25 cellular contexts compared by ENCODE assay signal in the genomic region with DNA sequence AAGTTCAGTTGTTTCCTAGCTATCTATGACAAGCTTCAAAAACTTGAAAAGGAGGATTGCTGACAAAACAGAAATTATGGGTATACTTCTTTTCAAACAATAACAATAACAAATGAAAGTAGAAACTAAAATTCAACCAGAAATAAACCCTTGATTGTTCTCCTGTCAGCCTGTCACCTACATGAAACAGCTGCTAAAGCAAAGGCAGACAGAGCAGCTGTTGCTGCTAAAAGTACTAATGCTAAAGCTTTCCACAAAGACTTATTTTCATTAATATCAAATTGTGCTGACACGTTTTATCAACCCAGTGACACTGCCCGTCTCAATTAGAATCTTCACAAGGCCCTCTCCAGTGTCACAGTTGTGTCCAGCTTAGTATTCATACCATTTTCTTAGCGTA.
DNase-seq lines count a peak whose midpoint lies in the region; ATAC-seq lines count a peak whose summit lies in the region.
"Had no signal": no experiment of that assay in that cellular context is flagged by ENCODE, and none has a peak within 500 bp of the region (broad histone marks: within the 10 kb centered on the region; RNA-seq: fewer than 3 reads in every experiment).

No MANE protein-coding gene starts in this region.

- H3K18ac ChIP-seq in trophoblast cell (ENCODE audit: low read length), result no peak overlapping the region

- ATAC-seq in GM18870 (IDR thresholded peaks at IDR 0.05; ENCODE audit: unreplicated experiment) (peak; percentile 33), HG02759 (IDR thresholded peaks at IDR 0.05; ENCODE audit: unreplicated experiment) (peak; percentile 52), HG03565 (IDR thresholded peaks at IDR 0.05; ENCODE audit: unreplicated experiment) (no peak)
- ATAC-seq: activated naive CD8-positive, alpha-beta T cell treated with anti-CD3 and anti-CD28 coated beads, Interleukin-2, amount 50 U/mL, for 24 hours; left lung; stimulated activated naive CD8-positive, alpha-beta T cell treated with anti-CD3 and anti-CD28 coated beads, Interleukin-15, Interleukin-2, amounts not matched to agents 100 U/mL and 50 U/mL, for 24 hours had no signal

- no peaks in the 10 kb centered on the region for H3K27me3 ChIP-seq in SJCRH30
- no peaks in the 10 kb centered on the region for H3K27me3 ChIP-seq in trophoblast cell (ENCODE audit: insufficient read depth, low read length)
- H3K27me3 ChIP-seq: left lung, uterus had no signal

- no peaks in the 10 kb centered on the region for H3K36me3 ChIP-seq in SJCRH30
- no peaks in the 10 kb centered on the region for H3K36me3 ChIP-seq in trophoblast cell (ENCODE audit: control insufficient read depth in 1 of 2, insufficient read depth in 2 of 2, low read length in 2 of 2)
- H3K36me3 ChIP-seq: left lung, thoracic aorta, uterus had no signal

- H2AK5ac ChIP-seq in trophoblast cell (ENCODE audit: low read length), result no peak overlapping the region

- no peak overlapping the region for H2BK5ac ChIP-seq in trophoblast cell (ENCODE audit: low read depth, low read length, poor library complexity)

- DNase-seq in SJCRH30, result peak; percentile 34 to 66
- DNase-seq in activated T-cell treated with anti-CD3 and anti-CD28 coated beads, Interleukin-2, amount 50 U/mL, for 48 hours, result no peak
- DNase-seq in trophoblast cell, result no peak
- no peak for DNase-seq in activated naive CD4-positive, alpha-beta T cell (lab: John Stamatoyannopoulos, UW)
- DNase-seq: activated CD4-positive, alpha-beta T cell treated with anti-CD3 and anti-CD28 coated beads for 48 hours; activated CD8-positive, alpha-beta memory T cell treated with anti-CD3 and anti-CD28 coated beads for 24 hours; activated gamma-delta T cell treated with Interleukin-2 at 50 U/mL for 16 hours; activated naive CD8-positive, alpha-beta T cell treated with anti-CD3 and anti-CD28 coated beads, Interleukin-2, amount 50 U/mL, for 24 hours; cerebellar nuclear complex; DMS79; GDM1; GM23248; left lung; mesenchymal stem cell; NCI-H1436; NCI-H2107; NCI-H446 treated with DMSO at 0.1 percent for 48 hours; nucleus accumbens; stimulated activated naive CD8-positive, alpha-beta T cell treated with anti-CD3 and anti-CD28 coated beads, Interleukin-15, Interleukin-2, amounts not matched to agents 100 U/mL and 50 U/mL, for 24 hours; uterus had no signal

- H2AFZ ChIP-seq in trophoblast cell (ENCODE audit: insufficient read depth, low read length, poor library complexity), result no peak overlapping the region
- H2AFZ ChIP-seq: GM23248 had no signal

- H2BK120ac ChIP-seq in trophoblast cell (ENCODE audit: insufficient read depth, low read length, poor library complexity), result no peak overlapping the region

- no CpG with 5 or more reads among the region's 3 CpGs for whole genome bisulfite sequencing in trophoblast cell (ENCODE audit: extremely low coverage, insufficient coverage, insufficient read length)

- no peak overlapping the region for H2BK12ac ChIP-seq in trophoblast cell (ENCODE audit: low read length)

- no peaks in the 10 kb centered on the region for H3K79me1 ChIP-seq in trophoblast cell (ENCODE audit: low read length)

- H3K4me2 ChIP-seq in trophoblast cell (ENCODE audit: low read length), result no peak overlapping the region

- no peak overlapping the region for H3K4me3 ChIP-seq in SJCRH30
- H3K4me3 ChIP-seq in trophoblast cell (ENCODE audit: low read depth, low read length), result no peak overlapping the region
- H3K4me3 ChIP-seq: GM23248, left lung, thoracic aorta, uterus had no signal

- H3K4me1 ChIP-seq in SJCRH30, result peaks cover 12% of the 10 kb centered on the region
- no peaks in the 10 kb centered on the region for H3K4me1 ChIP-seq in trophoblast cell (ENCODE audit: control insufficient read depth in 1 of 2, insufficient read depth in 2 of 2, low read length in 2 of 2)
- H3K4me1 ChIP-seq: left lung, uterus had no signal

- H4K12ac ChIP-seq in trophoblast cell (ENCODE audit: low read depth, low read length), result no peak overlapping the region

- H3K23ac ChIP-seq in trophoblast cell (ENCODE audit: low read length), result no peak overlapping the region

- H3K9me3 ChIP-seq in SJCRH30 (replicated peaks) (no peaks in the 10 kb centered on the region), trophoblast cell (ENCODE audit: insufficient read depth, low read depth, low read length) (no peaks in the 10 kb centered on the region)
- H3K9me3 ChIP-seq: thoracic aorta, uterus had no signal

- H4K8ac ChIP-seq in trophoblast cell (ENCODE audit: low read depth, low read length), result no peak overlapping the region

- H4K91ac ChIP-seq in trophoblast cell (ENCODE audit: low read depth, low read length), result no peak overlapping the region

- H3K79me2 ChIP-seq in trophoblast cell (ENCODE audit: control insufficient read depth, insufficient read depth, low read length, poor library complexity), result no peaks in the 10 kb centered on the region

- H3K27ac ChIP-seq in SJCRH30 (peak overlapping the region; percentile 73), trophoblast cell (ENCODE audit: low read depth, low read length) (no peak overlapping the region)
- H3K27ac ChIP-seq: C4-2B, GM23248, left lung, thoracic aorta, uterus had no signal

- H3K4ac ChIP-seq in trophoblast cell (ENCODE audit: low read depth, low read length), result no peak overlapping the region

- no peak overlapping the region for H3K9ac ChIP-seq in trophoblast cell (ENCODE audit: low read length)
- H3K9ac ChIP-seq: GM23248 had no signal

- H3K14ac ChIP-seq in trophoblast cell (ENCODE audit: low read length), result no peak overlapping the region

Comparison
In these comparisons a context has a peak if more than half of its experiments do, and no peak if none do; other contexts are left out.
1. DNase-seq: peak in SJCRH30 (2 of 2); none in activated T-cell treated with anti-CD3 and anti-CD28 coated beads, Interleukin-2, amount 50 U/mL, for 48 hours (0 of 2), trophoblast cell (0 of 2) and activated naive CD4-positive, alpha-beta T cell (0 of 4).